In genomic region chr3:188697127-188697526, GRCh38 we compare ENCODE assay signal across 12 cellular contexts.
A peak's percentile ranks its signal among the peaks of the same experiment; 100 is the strongest.
DNase-seq lines count a peak whose midpoint lies in the region; ATAC-seq lines count a peak whose summit lies in the region.
"Had no signal": no experiment of that assay in that cellular context is flagged by ENCODE, and none has a peak within 500 bp of the region (broad histone marks: within the 10 kb centered on the region; RNA-seq: fewer than 3 reads in every experiment).

No MANE protein-coding gene starts in this region.

- no peak overlapping the region for H3K9ac ChIP-seq in Karpas-422 (ENCODE audit: low read length)

- H3K4me1 Mint-ChIP-seq in activated naive CD4-positive, alpha-beta T cell treated with anti-CD3 and anti-CD28 coated beads for 36 hours (ENCODE audit: low read depth), result peaks cover 33% of the 10 kb centered on the region

- no peak overlapping the region for H2AFZ ChIP-seq in Karpas-422 (ENCODE audit: low read length)

- H3K4me3 ChIP-seq in Karpas-422 (ENCODE audit: low read length), result peak overlapping the region; percentile 9; the same call in 1 of the 2 replicates

- H3K9me3 Mint-ChIP-seq in activated naive CD4-positive, alpha-beta T cell treated with anti-CD3 and anti-CD28 coated beads for 36 hours, result no peaks in the 10 kb centered on the region

- peak; percentile 79 for ATAC-seq in HG02588 (IDR thresholded peaks at IDR 0.05; ENCODE audit: unreplicated experiment)
- ATAC-seq: left ventricle myocardium superior had no signal

- H3K9me2 ChIP-seq in Karpas-422 (replicated peaks; ENCODE audit: insufficient read depth, low read length), result no peaks in the 10 kb centered on the region

- H3K4me3 Mint-ChIP-seq in activated naive CD4-positive, alpha-beta T cell treated with anti-CD3 and anti-CD28 coated beads for 36 hours, result no peak overlapping the region

- no peaks in the 10 kb centered on the region for H3K27me3 ChIP-seq in Karpas-422 (ENCODE audit: low read length)

- no peaks in the 10 kb centered on the region for H4K20me1 ChIP-seq in Karpas-422 (ENCODE audit: insufficient read depth, low read depth, low read length)

- H3K27ac ChIP-seq in Karpas-422 (ENCODE audit: low read length), result peak overlapping the region; percentile 31

- no peaks in the 10 kb centered on the region for H3K27me3 Mint-ChIP-seq in activated naive CD4-positive, alpha-beta T cell treated with anti-CD3 and anti-CD28 coated beads for 36 hours (ENCODE audit: low read depth)

- H3K36me3 Mint-ChIP-seq in activated naive CD4-positive, alpha-beta T cell treated with anti-CD3 and anti-CD28 coated beads for 36 hours (ENCODE audit: low read depth), result peaks cover 1% of the 10 kb centered on the region

- H3K9me3 ChIP-seq in Karpas-422 (ENCODE audit: low read length), result no peaks in the 10 kb centered on the region

- intact Hi-C loops in activated naive CD4-positive, alpha-beta T cell treated with anti-CD3 and anti-CD28 coated beads for 36 hours (cut with micrococcal nuclease), result no loop called here
- intact Hi-C loops in head of caudate nucleus (cut with DNase I), result no loop called here

- peak overlapping the region; percentile 44 for H3K4me2 ChIP-seq in Karpas-422 (ENCODE audit: low read depth, low read length, poor library complexity, severe bottlenecking)

- H3K4me1 ChIP-seq in Karpas-422 (ENCODE audit: low read length), result peaks cover 82% of the 10 kb centered on the region

- H3K79me2 ChIP-seq in Karpas-422 (ENCODE audit: low read length), result no peaks in the 10 kb centered on the region

- CTCF ChIA-PET in activated naive CD4-positive, alpha-beta T cell treated with anti-CD3 and anti-CD28 coated beads for 36 hours (lab: Charles Lee), result interaction anchor here (0.7 to 1.3 kb wide), 2 partner anchors 257 to 958 kb away, joined by 3 to 6 read pairs; no protein-coding TSS in a partner anchor

- no peak overlapping the region for H3K27ac Mint-ChIP-seq in activated naive CD4-positive, alpha-beta T cell treated with anti-CD3 and anti-CD28 coated beads for 36 hours

- peak; percentile 36 for DNase-seq in activated naive CD4-positive, alpha-beta T cell treated with anti-CD3 and anti-CD28 coated beads for 36 hours
- no peak for DNase-seq in activated naive CD4-positive, alpha-beta T cell (lab: John Stamatoyannopoulos, UW)
- DNase-seq in Karpas-422, result peak; percentile 69
- peak; percentile 39 for DNase-seq in stimulated activated CD8-positive, alpha-beta memory T cell treated with anti-CD3 and anti-CD28 coated beads, Interleukin-4, amount 100 ng/mL, for 48 hours
- no peak for DNase-seq in head of caudate nucleus
- no peak for DNase-seq in NCI-H128 (lab: John Stamatoyannopoulos, UW; ENCODE audit: unreplicated experiment)
- DNase-seq in NCI-H446 treated with DMSO at 0.1 percent for 48 hours (lab: John Stamatoyannopoulos, UW), result no peak
- DNase-seq: Kasumi-1, left ventricle myocardium superior, Right ventricle myocardium superior, trophoblast cell had no signal

- no peaks in the 10 kb centered on the region; the same call in 1 of the 2 replicates for H3K36me3 ChIP-seq in Karpas-422 (ENCODE audit: insufficient read depth, low read length)

Comparison
In these comparisons a context has a peak if more than half of its experiments do, and no peak if none do; other contexts are left out.
1. DNase-seq: peak in activated naive CD4-positive, alpha-beta T cell treated with anti-CD3 and anti-CD28 coated beads for 36 hours (single experiment), Karpas-422 (single experiment) and stimulated activated CD8-positive, alpha-beta memory T cell treated with anti-CD3 and anti-CD28 coated beads, Interleukin-4, amount 100 ng/mL, for 48 hours (single experiment); none in activated naive CD4-positive, alpha-beta T cell (0 of 4), head of caudate nucleus (0 of 42), NCI-H128 (single experiment) and NCI-H446 treated with DMSO at 0.1 percent for 48 hours (single experiment).